In the genomic region with DNA sequence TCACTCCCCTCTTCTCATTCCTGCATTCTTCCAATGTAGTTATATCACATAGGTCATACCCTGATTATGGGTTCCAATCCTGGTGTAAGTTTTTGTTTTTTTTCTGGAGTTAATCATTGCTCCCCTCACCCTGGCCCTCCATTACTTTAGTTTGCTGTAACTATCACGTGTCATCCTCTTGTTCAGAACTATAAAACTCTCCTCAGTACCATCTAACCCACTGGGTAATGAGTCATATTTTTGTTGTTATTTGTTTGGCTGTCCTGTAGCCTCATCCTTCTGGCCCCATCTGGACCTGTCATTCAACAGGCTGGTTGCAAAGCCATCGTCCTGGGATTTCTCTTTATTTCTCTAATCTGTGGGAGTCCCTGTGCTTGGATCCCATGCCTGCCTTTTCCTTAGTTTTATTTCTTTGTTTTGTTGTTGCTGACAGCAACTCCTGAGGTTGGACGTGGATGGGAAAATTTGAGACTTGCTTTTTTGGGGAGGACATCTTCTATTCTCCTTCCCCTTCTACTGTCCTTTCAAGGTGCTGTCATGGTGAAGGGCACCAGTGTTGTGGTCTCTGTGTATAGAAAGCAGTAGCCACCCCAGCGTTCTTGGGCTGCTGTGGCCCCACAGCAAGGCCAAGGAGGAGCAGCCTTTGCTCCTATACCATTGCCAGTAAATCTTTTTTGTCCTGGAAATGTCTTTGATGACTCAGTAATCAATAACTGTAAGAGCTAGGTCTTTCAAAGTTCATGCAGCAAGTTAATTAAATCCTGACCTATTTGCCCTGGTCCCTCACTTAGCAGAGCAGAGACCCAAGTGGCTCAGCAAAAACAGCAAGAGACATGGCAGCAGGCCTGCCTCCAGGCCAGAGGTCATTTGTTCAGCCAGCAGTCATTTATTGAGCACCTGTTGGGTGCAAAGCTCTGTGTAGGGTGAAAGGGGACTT, we compare ENCODE assay signal across 1 cellular context.
TF ChIP-seq lines count a peak whose summit lies in the region.

No MANE protein-coding gene starts in this region.

TF ChIP-seq in HepG2, 621 proteins besides CTCF, POLR2A, EP300 and RAD21 (continued from another document and continues in another):
- TF ChIP-seq, protein P1, sequence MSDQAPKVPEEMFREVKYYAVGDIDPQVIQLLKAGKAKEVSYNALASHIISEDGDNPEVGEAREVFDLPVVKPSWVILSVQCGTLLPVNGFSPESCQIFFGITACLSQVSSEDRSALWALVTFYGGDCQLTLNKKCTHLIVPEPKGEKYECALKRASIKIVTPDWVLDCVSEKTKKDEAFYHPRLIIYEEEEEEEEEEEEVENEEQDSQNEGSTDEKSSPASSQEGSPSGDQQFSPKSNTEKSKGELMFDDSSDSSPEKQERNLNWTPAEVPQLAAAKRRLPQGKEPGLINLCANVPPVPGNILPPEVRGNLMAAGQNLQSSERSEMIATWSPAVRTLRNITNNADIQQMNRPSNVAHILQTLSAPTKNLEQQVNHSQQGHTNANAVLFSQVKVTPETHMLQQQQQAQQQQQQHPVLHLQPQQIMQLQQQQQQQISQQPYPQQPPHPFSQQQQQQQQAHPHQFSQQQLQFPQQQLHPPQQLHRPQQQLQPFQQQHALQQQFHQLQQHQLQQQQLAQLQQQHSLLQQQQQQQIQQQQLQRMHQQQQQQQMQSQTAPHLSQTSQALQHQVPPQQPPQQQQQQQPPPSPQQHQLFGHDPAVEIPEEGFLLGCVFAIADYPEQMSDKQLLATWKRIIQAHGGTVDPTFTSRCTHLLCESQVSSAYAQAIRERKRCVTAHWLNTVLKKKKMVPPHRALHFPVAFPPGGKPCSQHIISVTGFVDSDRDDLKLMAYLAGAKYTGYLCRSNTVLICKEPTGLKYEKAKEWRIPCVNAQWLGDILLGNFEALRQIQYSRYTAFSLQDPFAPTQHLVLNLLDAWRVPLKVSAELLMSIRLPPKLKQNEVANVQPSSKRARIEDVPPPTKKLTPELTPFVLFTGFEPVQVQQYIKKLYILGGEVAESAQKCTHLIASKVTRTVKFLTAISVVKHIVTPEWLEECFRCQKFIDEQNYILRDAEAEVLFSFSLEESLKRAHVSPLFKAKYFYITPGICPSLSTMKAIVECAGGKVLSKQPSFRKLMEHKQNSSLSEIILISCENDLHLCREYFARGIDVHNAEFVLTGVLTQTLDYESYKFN (CRISPR knock-in tag; conservative IDR thresholded peaks at IDR 0.05), result peak; percentile 92
- TF ChIP-seq ZNF446 (CRISPR knock-in tag; IDR thresholded peaks at IDR 0.05), result no peak
- peak; percentile 44; the same call in 1 of the 2 replicates for TF ChIP-seq ZNF124 (CRISPR knock-in tag; IDR thresholded peaks at IDR 0.05)
- peak; percentile 88 for TF ChIP-seq ZMYM3 (CRISPR knock-in tag; IDR thresholded peaks at IDR 0.05)
- no peak for TF ChIP-seq CCDC6 (CRISPR knock-in tag; IDR thresholded peaks at IDR 0.05)
- no peak for TF ChIP-seq ZNF619 (CRISPR knock-in tag; IDR thresholded peaks at IDR 0.05)
- no peak for TF ChIP-seq ZNF883 (CRISPR knock-in tag; IDR thresholded peaks at IDR 0.05; ENCODE audit: not compliant biosample characterization)
- TF ChIP-seq ZNF543 (CRISPR knock-in tag; IDR thresholded peaks at IDR 0.05), result no peak
- TF ChIP-seq POLR2AphosphoS5 (IDR thresholded peaks at IDR 0.05; ENCODE audit: low read depth, low read length), result no peak
- TF ChIP-seq, protein P2, sequence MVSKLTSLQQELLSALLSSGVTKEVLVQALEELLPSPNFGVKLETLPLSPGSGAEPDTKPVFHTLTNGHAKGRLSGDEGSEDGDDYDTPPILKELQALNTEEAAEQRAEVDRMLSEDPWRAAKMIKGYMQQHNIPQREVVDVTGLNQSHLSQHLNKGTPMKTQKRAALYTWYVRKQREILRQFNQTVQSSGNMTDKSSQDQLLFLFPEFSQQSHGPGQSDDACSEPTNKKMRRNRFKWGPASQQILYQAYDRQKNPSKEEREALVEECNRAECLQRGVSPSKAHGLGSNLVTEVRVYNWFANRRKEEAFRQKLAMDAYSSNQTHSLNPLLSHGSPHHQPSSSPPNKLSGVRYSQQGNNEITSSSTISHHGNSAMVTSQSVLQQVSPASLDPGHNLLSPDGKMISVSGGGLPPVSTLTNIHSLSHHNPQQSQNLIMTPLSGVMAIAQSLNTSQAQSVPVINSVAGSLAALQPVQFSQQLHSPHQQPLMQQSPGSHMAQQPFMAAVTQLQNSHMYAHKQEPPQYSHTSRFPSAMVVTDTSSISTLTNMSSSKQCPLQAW (CRISPR knock-in tag; IDR thresholded peaks at IDR 0.05), result peak; percentile 68; the same call in 1 of the 2 replicates
- TF ChIP-seq YY1 (IDR thresholded peaks at IDR 0.05; ENCODE audit: insufficient read depth, insufficient replicate concordance, low read depth, low read length), result peak; percentile 22
- TF ChIP-seq, protein P3, sequence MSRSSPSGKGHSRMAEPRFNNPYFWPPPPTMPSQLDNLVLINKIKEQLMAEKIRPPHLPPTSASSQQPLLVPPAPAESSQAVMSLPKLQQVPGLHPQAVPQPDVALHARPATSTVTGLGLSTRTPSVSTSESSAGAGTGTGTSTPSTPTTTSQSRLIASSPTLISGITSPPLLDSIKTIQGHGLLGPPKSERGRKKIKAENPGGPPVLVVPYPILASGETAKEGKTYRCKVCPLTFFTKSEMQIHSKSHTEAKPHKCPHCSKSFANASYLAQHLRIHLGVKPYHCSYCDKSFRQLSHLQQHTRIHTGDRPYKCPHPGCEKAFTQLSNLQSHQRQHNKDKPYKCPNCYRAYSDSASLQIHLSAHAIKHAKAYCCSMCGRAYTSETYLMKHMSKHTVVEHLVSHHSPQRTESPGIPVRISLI (CRISPR knock-in tag; IDR thresholded peaks at IDR 0.05; ENCODE audit: borderline replicate concordance), result peak; percentile 80; the same call in 1 of the 2 replicates
- peak; percentile 14; the same call in 1 of the 2 replicates for TF ChIP-seq CEBPG (CRISPR knock-in tag; IDR thresholded peaks at IDR 0.05)
- TF ChIP-seq, protein P4, sequence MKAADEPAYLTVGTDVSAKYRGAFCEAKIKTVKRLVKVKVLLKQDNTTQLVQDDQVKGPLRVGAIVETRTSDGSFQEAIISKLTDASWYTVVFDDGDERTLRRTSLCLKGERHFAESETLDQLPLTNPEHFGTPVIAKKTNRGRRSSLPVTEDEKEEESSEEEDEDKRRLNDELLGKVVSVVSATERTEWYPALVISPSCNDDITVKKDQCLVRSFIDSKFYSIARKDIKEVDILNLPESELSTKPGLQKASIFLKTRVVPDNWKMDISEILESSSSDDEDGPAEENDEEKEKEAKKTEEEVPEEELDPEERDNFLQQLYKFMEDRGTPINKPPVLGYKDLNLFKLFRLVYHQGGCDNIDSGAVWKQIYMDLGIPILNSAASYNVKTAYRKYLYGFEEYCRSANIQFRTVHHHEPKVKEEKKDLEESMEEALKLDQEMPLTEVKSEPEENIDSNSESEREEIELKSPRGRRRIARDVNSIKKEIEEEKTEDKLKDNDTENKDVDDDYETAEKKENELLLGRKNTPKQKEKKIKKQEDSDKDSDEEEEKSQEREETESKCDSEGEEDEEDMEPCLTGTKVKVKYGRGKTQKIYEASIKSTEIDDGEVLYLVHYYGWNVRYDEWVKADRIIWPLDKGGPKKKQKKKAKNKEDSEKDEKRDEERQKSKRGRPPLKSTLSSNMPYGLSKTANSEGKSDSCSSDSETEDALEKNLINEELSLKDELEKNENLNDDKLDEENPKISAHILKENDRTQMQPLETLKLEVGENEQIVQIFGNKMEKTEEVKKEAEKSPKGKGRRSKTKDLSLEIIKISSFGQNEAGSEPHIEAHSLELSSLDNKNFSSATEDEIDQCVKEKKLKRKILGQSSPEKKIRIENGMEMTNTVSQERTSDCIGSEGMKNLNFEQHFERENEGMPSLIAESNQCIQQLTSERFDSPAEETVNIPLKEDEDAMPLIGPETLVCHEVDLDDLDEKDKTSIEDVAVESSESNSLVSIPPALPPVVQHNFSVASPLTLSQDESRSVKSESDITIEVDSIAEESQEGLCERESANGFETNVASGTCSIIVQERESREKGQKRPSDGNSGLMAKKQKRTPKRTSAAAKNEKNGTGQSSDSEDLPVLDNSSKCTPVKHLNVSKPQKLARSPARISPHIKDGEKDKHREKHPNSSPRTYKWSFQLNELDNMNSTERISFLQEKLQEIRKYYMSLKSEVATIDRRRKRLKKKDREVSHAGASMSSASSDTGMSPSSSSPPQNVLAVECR (CRISPR knock-in tag; IDR thresholded peaks at IDR 0.05; ENCODE audit: borderline replicate concordance), result peak; percentile 43; the same call in 1 of the 2 replicates
- 0 out of 2 replicates have a peak, but pooled peaks have one; percentile 45 for TF ChIP-seq SNAI1 (CRISPR knock-in tag; IDR thresholded peaks at IDR 0.05; ENCODE audit: borderline replicate concordance)
- TF ChIP-seq KDM6A (CRISPR knock-in tag; IDR thresholded peaks at IDR 0.05; ENCODE audit: low read depth), result peak; percentile 57; the same call in 1 of the 2 replicates
- no peak for TF ChIP-seq SIX4 (CRISPR knock-in tag; IDR thresholded peaks at IDR 0.05)
- TF ChIP-seq, protein P5, sequence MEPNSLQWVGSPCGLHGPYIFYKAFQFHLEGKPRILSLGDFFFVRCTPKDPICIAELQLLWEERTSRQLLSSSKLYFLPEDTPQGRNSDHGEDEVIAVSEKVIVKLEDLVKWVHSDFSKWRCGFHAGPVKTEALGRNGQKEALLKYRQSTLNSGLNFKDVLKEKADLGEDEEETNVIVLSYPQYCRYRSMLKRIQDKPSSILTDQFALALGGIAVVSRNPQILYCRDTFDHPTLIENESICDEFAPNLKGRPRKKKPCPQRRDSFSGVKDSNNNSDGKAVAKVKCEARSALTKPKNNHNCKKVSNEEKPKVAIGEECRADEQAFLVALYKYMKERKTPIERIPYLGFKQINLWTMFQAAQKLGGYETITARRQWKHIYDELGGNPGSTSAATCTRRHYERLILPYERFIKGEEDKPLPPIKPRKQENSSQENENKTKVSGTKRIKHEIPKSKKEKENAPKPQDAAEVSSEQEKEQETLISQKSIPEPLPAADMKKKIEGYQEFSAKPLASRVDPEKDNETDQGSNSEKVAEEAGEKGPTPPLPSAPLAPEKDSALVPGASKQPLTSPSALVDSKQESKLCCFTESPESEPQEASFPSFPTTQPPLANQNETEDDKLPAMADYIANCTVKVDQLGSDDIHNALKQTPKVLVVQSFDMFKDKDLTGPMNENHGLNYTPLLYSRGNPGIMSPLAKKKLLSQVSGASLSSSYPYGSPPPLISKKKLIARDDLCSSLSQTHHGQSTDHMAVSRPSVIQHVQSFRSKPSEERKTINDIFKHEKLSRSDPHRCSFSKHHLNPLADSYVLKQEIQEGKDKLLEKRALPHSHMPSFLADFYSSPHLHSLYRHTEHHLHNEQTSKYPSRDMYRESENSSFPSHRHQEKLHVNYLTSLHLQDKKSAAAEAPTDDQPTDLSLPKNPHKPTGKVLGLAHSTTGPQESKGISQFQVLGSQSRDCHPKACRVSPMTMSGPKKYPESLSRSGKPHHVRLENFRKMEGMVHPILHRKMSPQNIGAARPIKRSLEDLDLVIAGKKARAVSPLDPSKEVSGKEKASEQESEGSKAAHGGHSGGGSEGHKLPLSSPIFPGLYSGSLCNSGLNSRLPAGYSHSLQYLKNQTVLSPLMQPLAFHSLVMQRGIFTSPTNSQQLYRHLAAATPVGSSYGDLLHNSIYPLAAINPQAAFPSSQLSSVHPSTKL (CRISPR knock-in tag; IDR thresholded peaks at IDR 0.05), result peak; percentile 92
- no peak for TF ChIP-seq SMC3 (IDR thresholded peaks at IDR 0.05; ENCODE audit: low read length)
- TF ChIP-seq ZNF136 (CRISPR knock-in tag; IDR thresholded peaks at IDR 0.05; ENCODE audit: low read depth), result no peak
- TF ChIP-seq AKAP8 (CRISPR knock-in tag; IDR thresholded peaks at IDR 0.05), result no peak
- peak; percentile 46; the same call in 1 of the 2 replicates for TF ChIP-seq ZNF331 (CRISPR knock-in tag; IDR thresholded peaks at IDR 0.05)
- TF ChIP-seq, protein P6, sequence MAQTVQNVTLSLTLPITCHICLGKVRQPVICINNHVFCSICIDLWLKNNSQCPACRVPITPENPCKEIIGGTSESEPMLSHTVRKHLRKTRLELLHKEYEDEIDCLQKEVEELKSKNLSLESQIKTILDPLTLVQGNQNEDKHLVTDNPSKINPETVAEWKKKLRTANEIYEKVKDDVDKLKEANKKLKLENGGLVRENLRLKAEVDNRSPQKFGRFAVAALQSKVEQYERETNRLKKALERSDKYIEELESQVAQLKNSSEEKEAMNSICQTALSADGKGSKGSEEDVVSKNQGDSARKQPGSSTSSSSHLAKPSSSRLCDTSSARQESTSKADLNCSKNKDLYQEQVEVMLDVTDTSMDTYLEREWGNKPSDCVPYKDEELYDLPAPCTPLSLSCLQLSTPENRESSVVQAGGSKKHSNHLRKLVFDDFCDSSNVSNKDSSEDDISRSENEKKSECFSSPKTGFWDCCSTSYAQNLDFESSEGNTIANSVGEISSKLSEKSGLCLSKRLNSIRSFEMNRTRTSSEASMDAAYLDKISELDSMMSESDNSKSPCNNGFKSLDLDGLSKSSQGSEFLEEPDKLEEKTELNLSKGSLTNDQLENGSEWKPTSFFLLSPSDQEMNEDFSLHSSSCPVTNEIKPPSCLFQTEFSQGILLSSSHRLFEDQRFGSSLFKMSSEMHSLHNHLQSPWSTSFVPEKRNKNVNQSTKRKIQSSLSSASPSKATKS (CRISPR knock-in tag; IDR thresholded peaks at IDR 0.05), result no peak
- peak; percentile 69 for TF ChIP-seq HDAC1 (CRISPR knock-in tag; IDR thresholded peaks at IDR 0.05)
- peak; percentile 11; the same call in 1 of the 3 replicates for TF ChIP-seq MXI1 (IDR thresholded peaks at IDR 0.05; ENCODE audit: borderline replicate concordance, low read depth, low read length)
- 0 out of 2 replicates have a peak, but pooled peaks have one; percentile 8 for TF ChIP-seq ZNF567 (CRISPR knock-in tag; IDR thresholded peaks at IDR 0.05; ENCODE audit: borderline replicate concordance)
- TF ChIP-seq CBX5 (CRISPR knock-in tag; IDR thresholded peaks at IDR 0.05; ENCODE audit: borderline replicate concordance), result peak; percentile 28; the same call in 1 of the 2 replicates
- TF ChIP-seq KDM2A (CRISPR knock-in tag; IDR thresholded peaks at IDR 0.05; ENCODE audit: borderline replicate concordance, low read depth), result peak; percentile 35; the same call in 1 of the 2 replicates
- TF ChIP-seq, protein P7, sequence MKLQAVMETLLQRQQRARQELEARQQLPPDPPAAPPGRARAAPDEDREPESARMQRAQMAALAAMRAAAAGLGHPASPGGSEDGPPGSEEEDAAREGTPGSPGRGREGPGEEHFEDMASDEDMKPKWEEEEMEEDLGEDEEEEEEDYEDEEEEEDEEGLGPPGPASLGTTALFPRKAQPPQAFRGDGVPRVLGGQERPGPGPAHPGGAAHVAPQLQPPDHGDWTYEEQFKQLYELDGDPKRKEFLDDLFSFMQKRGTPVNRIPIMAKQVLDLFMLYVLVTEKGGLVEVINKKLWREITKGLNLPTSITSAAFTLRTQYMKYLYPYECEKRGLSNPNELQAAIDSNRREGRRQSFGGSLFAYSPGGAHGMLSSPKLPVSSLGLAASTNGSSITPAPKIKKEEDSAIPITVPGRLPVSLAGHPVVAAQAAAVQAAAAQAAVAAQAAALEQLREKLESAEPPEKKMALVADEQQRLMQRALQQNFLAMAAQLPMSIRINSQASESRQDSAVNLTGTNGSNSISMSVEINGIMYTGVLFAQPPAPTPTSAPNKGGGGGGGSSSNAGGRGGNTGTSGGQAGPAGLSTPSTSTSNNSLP (IDR thresholded peaks at IDR 0.05; ENCODE audit: low read depth, low read length), result peak; percentile 36; the same call in 1 of the 2 replicates
- no peak; the same call in 1 of the 2 replicates for TF ChIP-seq STAG1 (CRISPR knock-in tag; IDR thresholded peaks at IDR 0.05)
